Comparison of ENCODE assay signal across 1 cellular context in genomic region chr1:54370287-54371003, GRCh38.
TF ChIP-seq lines count a peak whose summit lies in the region.

No MANE protein-coding gene starts in this region.

TF ChIP-seq in IMR-90, 13 proteins besides CTCF, POLR2A, EP300 and RAD21 (continued from another document):
- TF ChIP-seq ELK1 (IDR thresholded peaks at IDR 0.05; ENCODE audit: borderline replicate concordance, low read depth, low read length) (no peak), MXI1 (IDR thresholded peaks at IDR 0.05; ENCODE audit: borderline replicate concordance, low read depth, low read length) (no peak), CHD1 (IDR thresholded peaks at IDR 0.05; ENCODE audit: low read depth, low read length) (no peak), RFX5 (IDR thresholded peaks at IDR 0.05; ENCODE audit: low read depth, low read length) (no peak)
TF ChIP-seq in IMR-90: peak in this region for 0.
